Comparison of ENCODE assay signal across 8 cellular contexts in genomic region chr14:61524211-61524806, GRCh38.
DNase-seq lines count a peak whose midpoint lies in the region; ATAC-seq, FAIRE-seq and TF ChIP-seq lines count a peak whose summit lies in the region.

No MANE protein-coding gene starts in this region.

- H3K4me3 Mint-ChIP-seq in activated naive CD4-positive, alpha-beta T cell treated with anti-CD3 and anti-CD28 coated beads, Interleukin-2, amount 50 U/mL, for 24 hours: no peak overlapping the region
- H3K4me3 Mint-ChIP-seq in activated T-helper 2 cell treated with anti-CD3 and anti-CD28 coated beads, Interferon-gamma antibody, Interleukin-2, Interleukin-4, amounts not matched to agents 10 μg/mL and 5 μg/mL and 100 μg/mL, durations not matched to agents 14 hours and 24 hours and 36 hours (ENCODE audit: low read depth): no peak overlapping the region

- H3K36me3 ChIP-seq in upper lobe of right lung: no peaks in the 10 kb centered on the region

- no peaks in the 10 kb centered on the region for H3K27me3 Mint-ChIP-seq in activated naive CD4-positive, alpha-beta T cell treated with anti-CD3 and anti-CD28 coated beads, Interleukin-2, amount 50 U/mL, for 24 hours
- no peaks in the 10 kb centered on the region for H3K27me3 Mint-ChIP-seq in activated T-helper 2 cell treated with anti-CD3 and anti-CD28 coated beads, Interferon-gamma antibody, Interleukin-2, Interleukin-4, amounts not matched to agents 10 μg/mL and 5 μg/mL and 100 μg/mL, durations not matched to agents 14 hours and 24 hours and 36 hours (ENCODE audit: low read depth)

- peaks cover 51% of the 10 kb centered on the region for H3K4me1 ChIP-seq in upper lobe of right lung

- H3K9me3 ChIP-seq in upper lobe of right lung: no peaks in the 10 kb centered on the region

- H3K27me3 ChIP-seq in upper lobe of right lung: no peaks in the 10 kb centered on the region

- H3K27ac ChIP-seq in upper lobe of right lung: peak overlapping the region; percentile 77

- H3K27ac Mint-ChIP-seq in activated naive CD4-positive, alpha-beta T cell treated with anti-CD3 and anti-CD28 coated beads, Interleukin-2, amount 50 U/mL, for 24 hours: peak overlapping the region; percentile 85
- H3K27ac Mint-ChIP-seq in activated T-helper 2 cell treated with anti-CD3 and anti-CD28 coated beads, Interferon-gamma antibody, Interleukin-2, Interleukin-4, amounts not matched to agents 10 μg/mL and 5 μg/mL and 100 μg/mL, durations not matched to agents 14 hours and 24 hours and 36 hours: peak overlapping the region; percentile 31

- H3K4me3 ChIP-seq in upper lobe of right lung: no peak overlapping the region

- intact Hi-C loops in activated T-helper 2 cell treated with anti-CD3 and anti-CD28 coated beads, Interferon-gamma antibody, Interleukin-2, Interleukin-4, amounts not matched to agents 10 μg/mL and 5 μg/mL and 100 μg/mL, durations not matched to agents 14 hours and 24 hours and 36 hours (cut with micrococcal nuclease): loop anchor here (2.0 kb wide), 2 partner anchors 14 to 52 kb away; no protein-coding TSS in a partner anchor
- intact Hi-C loops in upper lobe of right lung (cut with DNase I): no loop called here

- H3K36me3 Mint-ChIP-seq in activated naive CD4-positive, alpha-beta T cell treated with anti-CD3 and anti-CD28 coated beads, Interleukin-2, amount 50 U/mL, for 24 hours: peaks cover 40% of the 10 kb centered on the region
- peaks cover 54% of the 10 kb centered on the region for H3K36me3 Mint-ChIP-seq in activated T-helper 2 cell treated with anti-CD3 and anti-CD28 coated beads, Interferon-gamma antibody, Interleukin-2, Interleukin-4, amounts not matched to agents 10 μg/mL and 5 μg/mL and 100 μg/mL, durations not matched to agents 14 hours and 24 hours and 36 hours (ENCODE audit: low read depth)

- ATAC-seq in upper lobe of right lung (peak; percentile 26), GM18867 (IDR thresholded peaks at IDR 0.05; ENCODE audit: unreplicated experiment) (no peak), omental fat pad (ENCODE audit: low FRiP score) (no peak)

- TF ChIP-seq CTCF in upper lobe of right lung (IDR thresholded peaks at IDR 0.05): no peak
- TF ChIP-seq CTCF in omental fat pad (IDR thresholded peaks at IDR 0.05): no peak

- FAIRE-seq in islet of Langerhans (lab: Jason Lieb, UNC): peak; percentile 47

- peaks cover 88% of the 10 kb centered on the region for H3K4me1 Mint-ChIP-seq in activated naive CD4-positive, alpha-beta T cell treated with anti-CD3 and anti-CD28 coated beads, Interleukin-2, amount 50 U/mL, for 24 hours
- H3K4me1 Mint-ChIP-seq in activated T-helper 2 cell treated with anti-CD3 and anti-CD28 coated beads, Interferon-gamma antibody, Interleukin-2, Interleukin-4, amounts not matched to agents 10 μg/mL and 5 μg/mL and 100 μg/mL, durations not matched to agents 14 hours and 24 hours and 36 hours (ENCODE audit: low read depth): peaks cover 65% of the 10 kb centered on the region

- DNase-seq in activated naive CD4-positive, alpha-beta T cell (lab: John Stamatoyannopoulos, UW): no peak
- no peak for DNase-seq in activated T-helper 2 cell treated with anti-CD3 and anti-CD28 coated beads, Interferon-gamma antibody, Interleukin-2, Interleukin-4, amounts not matched to agents 10 μg/mL and 5 μg/mL and 100 μg/mL, durations not matched to agents 14 hours and 24 hours and 36 hours (ENCODE audit: low spot score)
- DNase-seq in upper lobe of right lung: no peak
- no peak for DNase-seq in omental fat pad (ENCODE audit: low spot score)
- DNase-seq in HuH-7 (ENCODE audit: low spot score): no peak

- H3K9me3 Mint-ChIP-seq in activated naive CD4-positive, alpha-beta T cell treated with anti-CD3 and anti-CD28 coated beads, Interleukin-2, amount 50 U/mL, for 24 hours: no peaks in the 10 kb centered on the region
- H3K9me3 Mint-ChIP-seq in activated T-helper 2 cell treated with anti-CD3 and anti-CD28 coated beads, Interferon-gamma antibody, Interleukin-2, Interleukin-4, amounts not matched to agents 10 μg/mL and 5 μg/mL and 100 μg/mL, durations not matched to agents 14 hours and 24 hours and 36 hours: peaks cover 6% of the 10 kb centered on the region
